ENCODE assay signal across 1 cellular context in genomic region chr10:100014129-100014762, GRCh38.
TF ChIP-seq lines count a peak whose summit lies in the region.

No MANE protein-coding gene starts in this region.

TF ChIP-seq in GM23338, 12 proteins besides CTCF, POLR2A, EP300 and RAD21 (continued from another document):
- TF ChIP-seq, protein P1, sequence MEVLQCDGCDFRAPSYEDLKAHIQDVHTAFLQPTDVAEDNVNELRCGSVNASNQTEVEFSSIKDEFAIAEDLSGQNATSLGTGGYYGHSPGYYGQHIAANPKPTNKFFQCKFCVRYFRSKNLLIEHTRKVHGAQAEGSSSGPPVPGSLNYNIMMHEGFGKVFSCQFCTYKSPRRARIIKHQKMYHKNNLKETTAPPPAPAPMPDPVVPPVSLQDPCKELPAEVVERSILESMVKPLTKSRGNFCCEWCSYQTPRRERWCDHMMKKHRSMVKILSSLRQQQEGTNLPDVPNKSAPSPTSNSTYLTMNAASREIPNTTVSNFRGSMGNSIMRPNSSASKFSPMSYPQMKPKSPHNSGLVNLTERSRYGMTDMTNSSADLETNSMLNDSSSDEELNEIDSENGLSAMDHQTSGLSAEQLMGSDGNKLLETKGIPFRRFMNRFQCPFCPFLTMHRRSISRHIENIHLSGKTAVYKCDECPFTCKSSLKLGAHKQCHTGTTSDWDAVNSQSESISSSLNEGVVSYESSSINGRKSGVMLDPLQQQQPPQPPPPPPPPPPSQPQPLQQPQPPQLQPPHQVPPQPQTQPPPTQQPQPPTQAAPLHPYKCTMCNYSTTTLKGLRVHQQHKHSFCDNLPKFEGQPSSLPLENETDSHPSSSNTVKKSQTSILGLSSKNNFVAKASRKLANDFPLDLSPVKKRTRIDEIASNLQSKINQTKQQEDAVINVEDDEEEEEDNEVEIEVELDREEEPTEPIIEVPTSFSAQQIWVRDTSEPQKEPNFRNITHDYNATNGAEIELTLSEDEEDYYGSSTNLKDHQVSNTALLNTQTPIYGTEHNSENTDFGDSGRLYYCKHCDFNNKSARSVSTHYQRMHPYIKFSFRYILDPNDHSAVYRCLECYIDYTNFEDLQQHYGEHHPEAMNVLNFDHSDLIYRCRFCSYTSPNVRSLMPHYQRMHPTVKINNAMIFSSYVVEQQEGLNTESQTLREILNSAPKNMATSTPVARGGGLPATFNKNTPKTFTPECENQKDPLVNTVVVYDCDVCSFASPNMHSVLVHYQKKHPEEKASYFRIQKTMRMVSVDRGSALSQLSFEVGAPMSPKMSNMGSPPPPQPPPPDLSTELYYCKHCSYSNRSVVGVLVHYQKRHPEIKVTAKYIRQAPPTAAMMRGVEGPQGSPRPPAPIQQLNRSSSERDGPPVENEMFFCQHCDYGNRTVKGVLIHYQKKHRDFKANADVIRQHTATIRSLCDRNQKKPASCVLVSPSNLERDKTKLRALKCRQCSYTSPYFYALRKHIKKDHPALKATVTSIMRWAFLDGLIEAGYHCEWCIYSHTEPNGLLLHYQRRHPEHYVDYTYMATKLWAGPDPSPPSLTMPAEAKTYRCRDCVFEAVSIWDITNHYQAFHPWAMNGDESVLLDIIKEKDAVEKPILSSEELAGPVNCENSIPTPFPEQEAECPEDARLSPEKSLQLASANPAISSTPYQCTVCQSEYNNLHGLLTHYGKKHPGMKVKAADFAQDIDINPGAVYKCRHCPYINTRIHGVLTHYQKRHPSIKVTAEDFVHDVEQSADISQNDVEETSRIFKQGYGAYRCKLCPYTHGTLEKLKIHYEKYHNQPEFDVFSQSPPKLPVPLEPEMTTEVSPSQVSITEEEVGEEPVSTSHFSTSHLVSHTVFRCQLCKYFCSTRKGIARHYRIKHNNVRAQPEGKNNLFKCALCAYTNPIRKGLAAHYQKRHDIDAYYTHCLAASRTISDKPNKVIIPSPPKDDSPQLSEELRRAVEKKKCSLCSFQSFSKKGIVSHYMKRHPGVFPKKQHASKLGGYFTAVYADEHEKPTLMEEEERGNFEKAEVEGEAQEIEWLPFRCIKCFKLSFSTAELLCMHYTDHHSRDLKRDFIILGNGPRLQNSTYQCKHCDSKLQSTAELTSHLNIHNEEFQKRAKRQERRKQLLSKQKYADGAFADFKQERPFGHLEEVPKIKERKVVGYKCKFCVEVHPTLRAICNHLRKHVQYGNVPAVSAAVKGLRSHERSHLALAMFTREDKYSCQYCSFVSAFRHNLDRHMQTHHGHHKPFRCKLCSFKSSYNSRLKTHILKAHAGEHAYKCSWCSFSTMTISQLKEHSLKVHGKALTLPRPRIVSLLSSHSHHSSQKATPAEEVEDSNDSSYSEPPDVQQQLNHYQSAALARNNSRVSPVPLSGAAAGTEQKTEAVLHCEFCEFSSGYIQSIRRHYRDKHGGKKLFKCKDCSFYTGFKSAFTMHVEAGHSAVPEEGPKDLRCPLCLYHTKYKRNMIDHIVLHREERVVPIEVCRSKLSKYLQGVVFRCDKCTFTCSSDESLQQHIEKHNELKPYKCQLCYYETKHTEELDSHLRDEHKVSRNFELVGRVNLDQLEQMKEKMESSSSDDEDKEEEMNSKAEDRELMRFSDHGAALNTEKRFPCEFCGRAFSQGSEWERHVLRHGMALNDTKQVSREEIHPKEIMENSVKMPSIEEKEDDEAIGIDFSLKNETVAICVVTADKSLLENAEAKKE (CRISPR knock-in tag; IDR thresholded peaks at IDR 0.05), result no peak
- TF ChIP-seq POLR2AphosphoS5 (IDR thresholded peaks at IDR 0.05; ENCODE audit: low read depth), result no peak
- no peak for TF ChIP-seq EZH2phosphoT487 (IDR thresholded peaks at IDR 0.05; ENCODE audit: unreplicated experiment)
- TF ChIP-seq ZNF331 (CRISPR knock-in tag; IDR thresholded peaks at IDR 0.05; ENCODE audit: low read depth), result no peak
- no peak for TF ChIP-seq EZH2 (IDR thresholded peaks at IDR 0.05; ENCODE audit: low read depth, unreplicated experiment)
- no peak for TF ChIP-seq CREB1 (CRISPR knock-in tag; IDR thresholded peaks at IDR 0.05; ENCODE audit: low read depth)
- TF ChIP-seq ZNF114 (CRISPR knock-in tag; IDR thresholded peaks at IDR 0.05), result no peak
- TF ChIP-seq JUNB (IDR thresholded peaks at IDR 0.05; ENCODE audit: unreplicated experiment), result no peak
- TF ChIP-seq STAT1 (IDR thresholded peaks at IDR 0.05; ENCODE audit: unreplicated experiment), result no peak
- no peak for TF ChIP-seq NANOG (IDR thresholded peaks at IDR 0.05; ENCODE audit: borderline replicate concordance)
TF ChIP-seq in GM23338: peak in this region for 0.
